In genomic region chr1:3337798-3338724, GRCh38 we compare ENCODE assay signal across 20 cellular contexts.
A peak's percentile ranks its signal among the peaks of the same experiment; 100 is the strongest.
DNase-seq lines count a peak whose midpoint lies in the region; ATAC-seq, FAIRE-seq and TF ChIP-seq lines count a peak whose summit lies in the region.
"Had no signal": no experiment of that assay in that cellular context is flagged by ENCODE, and none has a peak within 500 bp of the region (broad histone marks: within the 10 kb centered on the region; RNA-seq: fewer than 3 reads in every experiment).

No MANE protein-coding gene starts in this region.

- peak overlapping the region; percentile 48 for H3K27ac Mint-ChIP-seq in neural progenitor cell
- no peak overlapping the region for H3K27ac Mint-ChIP-seq in nephron progenitor cell
- H3K27ac Mint-ChIP-seq: CD4-positive, alpha-beta T cell had no signal

- H3K4me3 ChIP-seq in bronchial epithelial cell (ENCODE audit: low read depth, low read length) (no peak overlapping the region), neural progenitor cell (no peak overlapping the region), Karpas-422 (ENCODE audit: low read length) (no peak overlapping the region)
- H3K4me3 ChIP-seq: Peyer's patch had no signal

- H3K9me3 Mint-ChIP-seq in neural progenitor cell (peaks cover 11% of the 10 kb centered on the region), nephron progenitor cell (peaks cover 24% of the 10 kb centered on the region)
- H3K9me3 Mint-ChIP-seq: CD4-positive, alpha-beta T cell had no signal

- intact Hi-C loops in Right ventricle myocardium superior (cut with DNase I) = no loop called here
- intact Hi-C loops in left cardiac atrium (cut with DNase I) = no loop called here

- peaks cover 5% of the 10 kb centered on the region for H3K36me3 Mint-ChIP-seq in neural progenitor cell
- no peaks in the 10 kb centered on the region for H3K36me3 Mint-ChIP-seq in nephron progenitor cell (ENCODE audit: low read depth)

- ATAC-seq in Right ventricle myocardium superior (ENCODE audit: poor library complexity) (peak; percentile 33), left cardiac atrium (no peak), HG03025 (IDR thresholded peaks at IDR 0.05; ENCODE audit: low FRiP score, unreplicated experiment) (no peak), GM21381 (IDR thresholded peaks at IDR 0.05; ENCODE audit: unreplicated experiment) (no peak)
- ATAC-seq: HCT116 had no signal

- H3K4me2 ChIP-seq in neural progenitor cell (no peak overlapping the region), Karpas-422 (ENCODE audit: low read depth, low read length, poor library complexity, severe bottlenecking) (no peak overlapping the region)

- H3K27me3 Mint-ChIP-seq in neural progenitor cell (ENCODE audit: insufficient read depth, low read depth) (peaks cover 9% of the 10 kb centered on the region), nephron progenitor cell (ENCODE audit: low read depth, poor library complexity) (peaks cover 11% of the 10 kb centered on the region)
- H3K27me3 Mint-ChIP-seq: CD4-positive, alpha-beta T cell had no signal

- DNase-seq in Right ventricle myocardium superior (no peak), left cardiac atrium (no peak), bronchial epithelial cell (ENCODE audit: low read depth) (no peak), neural progenitor cell (ENCODE audit: low spot score) (no peak), Karpas-422 (no peak), nephron progenitor cell (no peak)
- DNase-seq: 8988T; CD4-positive, alpha-beta T cell; GF-D8; GOT3; KBM-7; MV-4-11; NCI-H1694 treated with DMSO at 0.1 percent for 48 hours; NK-92 treated with Interleukin-12 subunit alpha and Interleukin-12 subunit beta, amount 100 ng/mL, for 24 hours; Peyer's patch had no signal

- H3K4me3 Mint-ChIP-seq in neural progenitor cell (no peak overlapping the region), nephron progenitor cell (no peak overlapping the region)
- H3K4me3 Mint-ChIP-seq: CD4-positive, alpha-beta T cell had no signal

- H2AFZ ChIP-seq in neural progenitor cell (replicated peaks) (no peak overlapping the region), Karpas-422 (ENCODE audit: low read length) (no peak overlapping the region)

- H3K4me1 ChIP-seq in neural progenitor cell (no peaks in the 10 kb centered on the region), Karpas-422 (ENCODE audit: low read length) (no peaks in the 10 kb centered on the region)
- H3K4me1 ChIP-seq: Peyer's patch had no signal

- FAIRE-seq in bronchial epithelial cell (lab: Jason Lieb, UNC) = peak; percentile 88
- FAIRE-seq: GM19239 had no signal

- H3F3A ChIP-seq in neural progenitor cell (ENCODE audit: low read depth) = peaks cover 10% of the 10 kb centered on the region

- H3K4me1 Mint-ChIP-seq in neural progenitor cell = peaks cover 22% of the 10 kb centered on the region
- H3K4me1 Mint-ChIP-seq in nephron progenitor cell = peaks cover 29% of the 10 kb centered on the region

- TF ChIP-seq CTCF in bronchial epithelial cell (IDR thresholded peaks at IDR 0.05; ENCODE audit: insufficient read depth, low read length, severe bottlenecking) (no peak), neural progenitor cell (IDR thresholded peaks at IDR 0.05) (no peak), nephron progenitor cell (IDR thresholded peaks at IDR 0.05) (no peak)

- H3K9me3 ChIP-seq in neural progenitor cell (ENCODE audit: low read depth) = peaks cover 2% of the 10 kb centered on the region
- H3K9me3 ChIP-seq in Karpas-422 (ENCODE audit: low read length) = peaks cover 13% of the 10 kb centered on the region; the same call in 1 of the 2 replicates
- H3K9me3 ChIP-seq: Caco-2, Peyer's patch had no signal

- no peaks in the 10 kb centered on the region for H3K9me2 ChIP-seq in Karpas-422 (replicated peaks; ENCODE audit: insufficient read depth, low read length)

- H3K27ac ChIP-seq in neural progenitor cell = no peak overlapping the region
- no peak overlapping the region for H3K27ac ChIP-seq in Karpas-422 (ENCODE audit: low read length)
- H3K27ac ChIP-seq: Peyer's patch had no signal

- no peak overlapping the region for H3K9ac ChIP-seq in neural progenitor cell
- no peak overlapping the region for H3K9ac ChIP-seq in Karpas-422 (ENCODE audit: low read length)

- H4K20me1 ChIP-seq in neural progenitor cell (ENCODE audit: low read depth) = no peaks in the 10 kb centered on the region
- no peaks in the 10 kb centered on the region for H4K20me1 ChIP-seq in Karpas-422 (ENCODE audit: insufficient read depth, low read depth, low read length)

- H3K79me2 ChIP-seq in neural progenitor cell (ENCODE audit: low read depth) = no peaks in the 10 kb centered on the region
- H3K79me2 ChIP-seq in Karpas-422 (ENCODE audit: low read length) = no peaks in the 10 kb centered on the region

- H3K36me3 ChIP-seq in bronchial epithelial cell (ENCODE audit: control insufficient read depth, insufficient read depth, low read length) (no peaks in the 10 kb centered on the region), neural progenitor cell (no peaks in the 10 kb centered on the region), Karpas-422 (ENCODE audit: insufficient read depth, low read length) (no peaks in the 10 kb centered on the region)
- H3K36me3 ChIP-seq: Peyer's patch had no signal

- no peaks in the 10 kb centered on the region for H3K27me3 ChIP-seq in bronchial epithelial cell (ENCODE audit: control insufficient read depth, insufficient read depth, low read length)
- H3K27me3 ChIP-seq in neural progenitor cell = no peaks in the 10 kb centered on the region
- no peaks in the 10 kb centered on the region for H3K27me3 ChIP-seq in Karpas-422 (ENCODE audit: low read length)
- H3K27me3 ChIP-seq: Peyer's patch had no signal
